ENCODE assay signal across 12 cellular contexts in the genomic region with DNA sequence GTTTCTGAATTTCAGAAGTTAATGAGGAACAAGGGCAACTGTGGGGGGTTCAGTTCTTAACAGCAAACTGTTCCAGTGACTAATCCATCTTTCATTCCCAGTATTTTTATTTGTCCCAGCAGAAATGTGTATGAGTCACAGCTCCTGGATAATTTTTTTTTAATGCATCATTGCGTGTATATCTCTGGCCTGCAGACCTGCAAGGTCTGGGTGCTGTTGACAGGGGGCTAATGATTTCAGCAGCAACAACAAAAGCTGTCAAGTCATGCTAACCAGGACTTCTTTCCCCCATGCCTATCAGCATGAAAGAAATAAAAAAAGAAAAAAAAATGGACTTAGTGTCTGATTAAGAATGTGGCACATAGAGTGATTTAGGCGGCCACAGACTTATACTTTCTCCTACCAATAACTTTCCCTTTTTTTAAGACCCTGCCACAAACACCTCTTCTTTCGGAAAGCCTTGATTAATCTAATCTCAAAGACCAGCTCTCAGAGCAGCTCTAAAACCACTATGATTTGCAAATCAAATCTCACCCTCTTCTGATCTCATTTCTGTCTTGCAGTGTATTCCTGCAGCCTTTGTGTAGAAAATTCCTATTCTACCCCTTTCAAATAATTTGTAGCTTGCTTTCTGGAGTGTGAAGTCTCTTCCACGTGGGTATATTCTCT. TPM values are rescaled to one million over a fixed set of nuclear protein-coding genes. Genes with fewer than 3 reads are reported as not detected.
DNase-seq lines count a peak whose midpoint lies in the region; ATAC-seq and TF ChIP-seq lines count a peak whose summit lies in the region.
"Had no signal": no experiment of that assay in that cellular context is flagged by ENCODE, and none has a peak within 500 bp of the region (broad histone marks: within the 10 kb centered on the region; RNA-seq: fewer than 3 reads in every experiment).

No MANE protein-coding gene starts in this region.

- H3K4me1 ChIP-seq in SK-N-SH (ENCODE audit: control insufficient read depth in 1 of 2, insufficient read depth in 2 of 2, low read depth in 1 of 2, low read length in 1 of 2) (peaks cover 8 to 23% of the 10 kb centered on the region in 2 experiments; a peak in 2 of 4 replicates), Caco-2 (no peaks in the 10 kb centered on the region)

- H3F3A ChIP-seq in SK-N-SH (replicated peaks; ENCODE audit: insufficient read depth) = peaks cover 8% of the 10 kb centered on the region

- no peaks in the 10 kb centered on the region for H3K27me3 Mint-ChIP-seq in stimulated activated naive CD8-positive, alpha-beta T cell treated with anti-CD3 and anti-CD28 coated beads, Interleukin-15, Interleukin-2, amounts not matched to agents 100 ng/mL and 50 ng/mL, for 24 hours
- H3K27me3 Mint-ChIP-seq in stimulated activated naive CD8-positive, alpha-beta T cell treated with anti-CD3 and anti-CD28 coated beads, Interleukin-15, amount 100 ng/mL, for 72 hours = no peaks in the 10 kb centered on the region
- H3K27me3 Mint-ChIP-seq in Caco-2 (ENCODE audit: insufficient read depth, unreplicated experiment) = peaks cover 9% of the 10 kb centered on the region
- H3K27me3 Mint-ChIP-seq: naive B cell had no signal

- H2AFZ ChIP-seq in SK-N-SH (ENCODE audit: low read depth) = no peak overlapping the region

- no peak for DNase-seq in stimulated activated naive CD8-positive, alpha-beta T cell treated with anti-CD3 and anti-CD28 coated beads, Interleukin-15, amount 100 ng/mL, for 72 hours
- DNase-seq in SK-N-SH (no peak), fibroblast of peridontal ligament (ENCODE audit: extremely low read depth) (peak; percentile 77), Caco-2 (no peak), globus pallidus (ENCODE audit: low spot score) (no peak), DMS79 treated with DMSO at 0.1 percent for 48 hours (lab: John Stamatoyannopoulos, UW) (no peak)
- DNase-seq in stimulated activated CD4-positive, alpha-beta T cell treated with anti-CD3 and anti-CD28 coated beads, Interleukin-2, amount 100 ng/mL, for 48 hours = no peak
- DNase-seq: naive B cell, NCI-H2029 treated with DMSO at 0.1 percent for 48 hours, substantia nigra had no signal

- H3K27ac Mint-ChIP-seq in stimulated activated naive CD8-positive, alpha-beta T cell treated with anti-CD3 and anti-CD28 coated beads, Interleukin-15, Interleukin-2, amounts not matched to agents 100 ng/mL and 50 ng/mL, for 24 hours = peak overlapping the region; percentile 12
- H3K27ac Mint-ChIP-seq in stimulated activated naive CD8-positive, alpha-beta T cell treated with anti-CD3 and anti-CD28 coated beads, Interleukin-15, amount 100 ng/mL, for 72 hours = no peak overlapping the region
- H3K27ac Mint-ChIP-seq in Caco-2 (ENCODE audit: unreplicated experiment) = no peak overlapping the region

- peak in 1 of 2 experiments; percentile 56; a peak in 1 of 4 replicates for TF ChIP-seq EP300 in SK-N-SH (IDR thresholded peaks at IDR 0.05; ENCODE audit: borderline replicate concordance in 1 of 2, low read depth in 1 of 2, low read length in 1 of 2)

- POLR2A ChIA-PET in SK-N-SH (lab: Yijun Ruan, JAX) (interaction anchor here (0.9 kb wide), 1 partner anchor 14 kb away, joined by 3 read pairs; a partner anchor contains a TSS), Caco-2 (lab: Charles Lee) (no interaction called here)

- no peak overlapping the region for H3K9ac ChIP-seq in SK-N-SH

- no peak for TF ChIP-seq CTCF in SK-N-SH (IDR thresholded peaks at IDR 0.05)
- no peak for TF ChIP-seq CTCF in Caco-2 (IDR thresholded peaks at IDR 0.05; ENCODE audit: insufficient read depth in 1 of 2, low read depth in 1 of 2, low read length in 1 of 2, severe bottlenecking in 1 of 2, unreplicated experiment in 1 of 2)

- no TSS peak for BruUV-seq in Caco-2 (replicated peaks; lab: Mats Ljungman, UMichigan)

- H3K36me3 ChIP-seq in SK-N-SH (replicated peaks in 1 of 2; ENCODE audit: control insufficient read depth in 1 of 2, insufficient read depth in 2 of 2, low read length in 1 of 2) (no peaks in the 10 kb centered on the region), Caco-2 (ENCODE audit: control insufficient read depth, insufficient read depth, low read length) (no peaks in the 10 kb centered on the region)

- CTCF ChIA-PET in SK-N-SH (lab: Yijun Ruan, JAX) = interaction anchor here (2.1 to 2.2 kb wide), 2 partner anchors 14 to 185 kb away, joined by 7 read pairs; a partner anchor contains a TSS
- CTCF ChIA-PET in Caco-2 (lab: Charles Lee) = no interaction called here

- H3K4me3 Mint-ChIP-seq in stimulated activated naive CD8-positive, alpha-beta T cell treated with anti-CD3 and anti-CD28 coated beads, Interleukin-15, Interleukin-2, amounts not matched to agents 100 ng/mL and 50 ng/mL, for 24 hours = no peak overlapping the region
- H3K4me3 Mint-ChIP-seq in stimulated activated naive CD8-positive, alpha-beta T cell treated with anti-CD3 and anti-CD28 coated beads, Interleukin-15, amount 100 ng/mL, for 72 hours = no peak overlapping the region
- H3K4me3 Mint-ChIP-seq in Caco-2 (ENCODE audit: unreplicated experiment) = no peak overlapping the region
- H3K4me3 Mint-ChIP-seq: naive B cell had no signal

- H3K4me3 ChIP-seq in SK-N-SH (ENCODE audit: low read depth in 2 of 2, low read length in 1 of 2) = no peak overlapping the region
- H3K4me3 ChIP-seq in Caco-2 (ENCODE audit: low read depth, low read length) = no peak overlapping the region
- H3K4me3 ChIP-seq: coronary artery had no signal

- no peaks in the 10 kb centered on the region for H3K9me2 ChIP-seq in SK-N-SH

- H3K4me1 Mint-ChIP-seq in stimulated activated naive CD8-positive, alpha-beta T cell treated with anti-CD3 and anti-CD28 coated beads, Interleukin-15, Interleukin-2, amounts not matched to agents 100 ng/mL and 50 ng/mL, for 24 hours (ENCODE audit: low read depth) = peaks cover 44% of the 10 kb centered on the region
- H3K4me1 Mint-ChIP-seq in stimulated activated naive CD8-positive, alpha-beta T cell treated with anti-CD3 and anti-CD28 coated beads, Interleukin-15, amount 100 ng/mL, for 72 hours = peaks cover 34% of the 10 kb centered on the region
- H3K4me1 Mint-ChIP-seq in Caco-2 (ENCODE audit: low read depth, unreplicated experiment) = no peaks in the 10 kb centered on the region

- H3K27me3 ChIP-seq in SK-N-SH (ENCODE audit: insufficient read depth) (no peaks in the 10 kb centered on the region), Caco-2 (replicated peaks; ENCODE audit: control insufficient read depth, insufficient read depth, low read length) (no peaks in the 10 kb centered on the region)

- no peaks in the 10 kb centered on the region for H4K20me1 ChIP-seq in SK-N-SH (ENCODE audit: insufficient read depth)

- ATAC-seq in stimulated activated naive CD8-positive, alpha-beta T cell treated with anti-CD3 and anti-CD28 coated beads, Interleukin-15, amount 100 ng/mL, for 72 hours = no peak

- peak overlapping the region in 1 of 2 experiments; percentile 44; a peak in 2 of 4 replicates for H3K27ac ChIP-seq in SK-N-SH (ENCODE audit: low read depth in 2 of 2, low read length in 1 of 2)
- H3K27ac ChIP-seq: coronary artery had no signal

- H3K4me2 ChIP-seq in SK-N-SH = peak overlapping the region; percentile 55

- H3K79me2 ChIP-seq in SK-N-SH (ENCODE audit: insufficient read depth) = no peaks in the 10 kb centered on the region

- WGBS in SK-N-SH (ENCODE audit: low lambda C conversion rate) = 46% methylated on average over 4 of the region's 4 CpGs

- intact Hi-C loops in Caco-2 (cut with micrococcal nuclease; ENCODE audit: unreplicated experiment) = no loop called here

- H3K9me3 Mint-ChIP-seq in stimulated activated naive CD8-positive, alpha-beta T cell treated with anti-CD3 and anti-CD28 coated beads, Interleukin-15, Interleukin-2, amounts not matched to agents 100 ng/mL and 50 ng/mL, for 24 hours = peaks cover 5% of the 10 kb centered on the region
- H3K9me3 Mint-ChIP-seq in stimulated activated naive CD8-positive, alpha-beta T cell treated with anti-CD3 and anti-CD28 coated beads, Interleukin-15, amount 100 ng/mL, for 72 hours = no peaks in the 10 kb centered on the region
- no peaks in the 10 kb centered on the region for H3K9me3 Mint-ChIP-seq in Caco-2 (ENCODE audit: unreplicated experiment)
- H3K9me3 Mint-ChIP-seq: naive B cell had no signal

- TF ChIP-seq RAD21 in SK-N-SH (IDR thresholded peaks at IDR 0.05; ENCODE audit: low read length) = no peak

- no peaks in the 10 kb centered on the region for H3K36me3 Mint-ChIP-seq in stimulated activated naive CD8-positive, alpha-beta T cell treated with anti-CD3 and anti-CD28 coated beads, Interleukin-15, Interleukin-2, amounts not matched to agents 100 ng/mL and 50 ng/mL, for 24 hours (ENCODE audit: low read depth)
- no peaks in the 10 kb centered on the region for H3K36me3 Mint-ChIP-seq in Caco-2 (ENCODE audit: insufficient read depth, unreplicated experiment)
- H3K36me3 Mint-ChIP-seq: naive B cell had no signal

- H3K9me3 ChIP-seq in SK-N-SH (no peaks in the 10 kb centered on the region), Caco-2 (no peaks in the 10 kb centered on the region)

TF ChIP-seq in SK-N-SH, 30 proteins besides CTCF, POLR2A, EP300 and RAD21 (continues in another document):
- TF ChIP-seq GABPA (IDR thresholded peaks at IDR 0.05; ENCODE audit: low read depth) (0 out of 2 replicates have a peak, but pooled peaks have one; percentile 12), GATA2 (CRISPR knock-in tag; IDR thresholded peaks at IDR 0.05) (no peak), FOXJ3 (CRISPR knock-in tag; IDR thresholded peaks at IDR 0.05) (no peak), POLR2AphosphoS5 (IDR thresholded peaks at IDR 0.05; ENCODE audit: low read depth, low read length) (no peak; the same call in 1 of the 2 replicates), SIN3A (IDR thresholded peaks at IDR 0.05; ENCODE audit: borderline replicate concordance, low read depth, low read length) (0 out of 2 replicates have a peak, but pooled peaks have one; percentile 19), MXI1 (IDR thresholded peaks at IDR 0.05; ENCODE audit: low read depth, low read length) (no peak)
- TF ChIP-seq, protein P1, sequence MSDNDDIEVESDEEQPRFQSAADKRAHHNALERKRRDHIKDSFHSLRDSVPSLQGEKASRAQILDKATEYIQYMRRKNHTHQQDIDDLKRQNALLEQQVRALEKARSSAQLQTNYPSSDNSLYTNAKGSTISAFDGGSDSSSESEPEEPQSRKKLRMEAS (IDR thresholded peaks at IDR 0.05; ENCODE audit: low read depth) = no peak
- TF ChIP-seq, protein P2, sequence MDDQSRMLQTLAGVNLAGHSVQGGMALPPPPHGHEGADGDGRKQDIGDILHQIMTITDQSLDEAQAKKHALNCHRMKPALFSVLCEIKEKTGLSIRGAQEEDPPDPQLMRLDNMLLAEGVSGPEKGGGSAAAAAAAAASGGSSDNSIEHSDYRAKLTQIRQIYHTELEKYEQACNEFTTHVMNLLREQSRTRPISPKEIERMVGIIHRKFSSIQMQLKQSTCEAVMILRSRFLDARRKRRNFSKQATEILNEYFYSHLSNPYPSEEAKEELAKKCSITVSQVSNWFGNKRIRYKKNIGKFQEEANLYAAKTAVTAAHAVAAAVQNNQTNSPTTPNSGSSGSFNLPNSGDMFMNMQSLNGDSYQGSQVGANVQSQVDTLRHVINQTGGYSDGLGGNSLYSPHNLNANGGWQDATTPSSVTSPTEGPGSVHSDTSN (IDR thresholded peaks at IDR 0.05) = peak; percentile 67

RNA-seq across cellular contexts. Expression of a gene that starts 14.2 kb away (rescaled TPM):
- 4.2 and 5.3 TPM in 2 replicates for polyA plus RNA-seq in SK-N-SH (2012; rRNA removed)
- polyA plus RNA-seq in SK-N-SH (2012; cell fraction: cytosol; rRNA removed) = 2.0 and 3.4 TPM in 2 replicates
- polyA plus RNA-seq in SK-N-SH (2012; cell fraction: nucleus; rRNA removed) = 6.3 and 6.9 TPM in 2 replicates
- 7.7 and 9.5 TPM in 2 replicates for total RNA-seq in Caco-2 (2022)
